ENCODE assay signal across 8 cellular contexts in the genomic region with DNA sequence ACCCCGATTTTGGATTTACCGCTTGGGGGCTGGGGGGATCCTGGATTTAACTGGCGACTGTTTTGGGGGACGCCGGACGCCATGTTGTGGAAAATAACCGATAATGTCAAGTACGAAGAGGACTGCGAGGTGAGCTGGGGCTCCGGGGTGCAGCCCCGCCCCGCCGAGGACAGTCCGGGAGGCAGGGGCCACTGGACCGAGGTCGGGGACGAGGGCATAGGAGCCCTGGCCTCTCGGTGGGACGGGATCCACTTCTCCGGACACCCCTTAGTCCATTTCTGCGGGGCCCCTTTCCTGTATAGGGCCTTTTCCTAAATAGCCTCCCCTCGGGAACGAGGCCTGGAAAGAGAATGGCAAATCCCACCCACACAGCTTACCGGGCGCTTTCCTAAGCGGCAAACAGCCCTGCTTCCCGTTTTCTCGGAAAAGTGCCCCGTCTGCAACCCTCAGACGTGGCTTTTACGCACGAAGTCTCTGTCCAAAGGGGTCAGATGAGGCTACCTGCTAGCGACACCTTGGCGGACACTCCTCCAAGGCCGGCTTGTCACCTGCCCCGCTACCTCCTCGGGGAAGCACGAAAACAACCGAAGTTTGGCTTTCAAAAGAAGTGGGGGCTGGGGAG. TPM values are rescaled to one million over a fixed set of nuclear protein-coding genes. Genes with fewer than 3 reads are reported as not detected.
A peak's percentile ranks its signal among the peaks of the same experiment; 100 is the strongest.
DNase-seq lines count a peak whose midpoint lies in the region; ATAC-seq and TF ChIP-seq lines count a peak whose summit lies in the region.

No MANE protein-coding gene starts in this region.

- no peaks in the 10 kb centered on the region for H3K36me3 ChIP-seq in thoracic aorta

- H3K9me3 ChIP-seq in iPS-18c (ENCODE audit: control insufficient read depth, insufficient read depth, low read length) (peaks cover 3% of the 10 kb centered on the region), thoracic aorta (no peaks in the 10 kb centered on the region)

- POLR2A ChIA-PET in activated CD4-positive, alpha-beta T cell treated with anti-CD3 and anti-CD28 coated beads for 36 hours (lab: Charles Lee): no interaction called here

- no peak overlapping the region for H3K27ac ChIP-seq in thoracic aorta

- H3K4me3 Mint-ChIP-seq in activated CD4-positive, alpha-beta T cell treated with anti-CD3 and anti-CD28 coated beads for 36 hours: peak overlapping the region; percentile 43

- no peak for ATAC-seq in activated CD4-positive, alpha-beta T cell treated with anti-CD3 and anti-CD28 coated beads for 36 hours
- ATAC-seq in thoracic aorta (ENCODE audit: insufficient number of reproducible peaks, low FRiP score, low read depth): no peak
- ATAC-seq in HG02610 (IDR thresholded peaks at IDR 0.05; ENCODE audit: unreplicated experiment): no peak

- H3K27ac Mint-ChIP-seq in activated CD4-positive, alpha-beta T cell treated with anti-CD3 and anti-CD28 coated beads for 36 hours: no peak overlapping the region

- TF ChIP-seq CTCF in WI38 (IDR thresholded peaks at IDR 0.05; ENCODE audit: low read depth, low read length): no peak
- TF ChIP-seq CTCF in thoracic aorta (IDR thresholded peaks at IDR 0.05): no peak

- H3K9me3 Mint-ChIP-seq in activated CD4-positive, alpha-beta T cell treated with anti-CD3 and anti-CD28 coated beads for 36 hours (ENCODE audit: low read depth): no peaks in the 10 kb centered on the region

- intact Hi-C loops in activated CD4-positive, alpha-beta T cell treated with anti-CD3 and anti-CD28 coated beads for 36 hours (cut with DNase I, micrococcal nuclease): loop anchor here (2.0 to 10.0 kb wide), 4 partner anchors 298 to 637 kb away; a partner anchor contains a TSS

- H3K4me1 Mint-ChIP-seq in activated CD4-positive, alpha-beta T cell treated with anti-CD3 and anti-CD28 coated beads for 36 hours: peaks cover 14% of the 10 kb centered on the region

- DNase-seq in activated CD4-positive, alpha-beta T cell treated with anti-CD3 and anti-CD28 coated beads for 36 hours: no peak
- DNase-seq in activated CD4-positive, alpha-beta T cell treated with anti-CD3 and anti-CD28 coated beads for 4 hours: no peak
- DNase-seq in thoracic aorta (ENCODE audit: low spot score): no peak
- DNase-seq in glomerular visceral epithelial cell (ENCODE audit: extremely low spot score): no peak
- no peak for DNase-seq in superior temporal gyrus (ENCODE audit: extremely low spot score)

- no peaks in the 10 kb centered on the region for H3K36me3 Mint-ChIP-seq in activated CD4-positive, alpha-beta T cell treated with anti-CD3 and anti-CD28 coated beads for 36 hours (ENCODE audit: low read depth)

- H3K4me3 ChIP-seq in WI38 (ENCODE audit: low read depth, low read length) (peak overlapping the region; percentile 7), iPS-18c (ENCODE audit: insufficient read depth, low read depth, low read length) (peak overlapping the region; percentile 85), thoracic aorta (peak overlapping the region; percentile 65)

- CTCF ChIA-PET in activated CD4-positive, alpha-beta T cell treated with anti-CD3 and anti-CD28 coated beads for 36 hours (lab: Charles Lee): no interaction called here

- H3K27me3 ChIP-seq in thoracic aorta (replicated peaks; ENCODE audit: insufficient read depth): peaks cover 10% of the 10 kb centered on the region

- H3K27me3 Mint-ChIP-seq in activated CD4-positive, alpha-beta T cell treated with anti-CD3 and anti-CD28 coated beads for 36 hours: peaks cover 58% of the 10 kb centered on the region

- H3K4me1 ChIP-seq in thoracic aorta (ENCODE audit: control insufficient read depth in 1 of 2, low read depth in 2 of 2): peaks cover 17 to 44% of the 10 kb centered on the region in 2 donors

RNA-seq across cellular contexts. Expression of a gene that starts 0.5 kb away (rescaled TPM):
- not detected for total RNA-seq in activated CD4-positive, alpha-beta T cell treated with anti-CD3 and anti-CD28 coated beads for 36 hours
- total RNA-seq in thoracic aorta: 1 to 10 TPM in 1 of 2 donors, under 1 TPM in 1; 0.49 to 2.0 TPM

Comparison
In these comparisons a context has a peak if more than half of its experiments do, and no peak if none do; other contexts are left out.
1. H3K4me3 ChIP-seq: peak in every context shown above with its lines; median percentile 85 in iPS-18c; 65 in thoracic aorta; 7 in WI38.